10 cellular contexts compared by ENCODE assay signal in genomic region chr1:39786303-39787107, GRCh38. TPM values are rescaled to one million over a fixed set of nuclear protein-coding genes. Genes with fewer than 3 reads are reported as not detected.
DNase-seq lines count a peak whose midpoint lies in the region; ATAC-seq and TF ChIP-seq lines count a peak whose summit lies in the region.
"Not testable (repeated sequence)": the region's sequence is repeated elsewhere in the genome, so short reads cannot be mapped to it uniquely, and the experiment has no call there.
"Had no signal": no experiment of that assay in that cellular context is flagged by ENCODE, and none has a peak within 500 bp of the region (broad histone marks: within the 10 kb centered on the region; RNA-seq: fewer than 3 reads in every experiment).

No MANE protein-coding gene starts in this region.

- peak overlapping the region; percentile 74 for H3K4me2 ChIP-seq in BLaER1

- H3K4me3 Mint-ChIP-seq in T-helper 2 cell treated with Interferon-gamma antibody and Interleukin-4, amounts not matched to agents 5 μg/mL and 100 μg/mL, for 36 hours, result peak overlapping the region; percentile 46
- peak overlapping the region; percentile 43 for H3K4me3 Mint-ChIP-seq in activated T-helper 17 cell treated with anti-CD3 and anti-CD28 coated beads, Interleukin-2, amount 50 U/mL, for 72 hours
- H3K4me3 Mint-ChIP-seq in central memory CD8-positive, alpha-beta T cell, result peak overlapping the region; percentile 64
- peak overlapping the region; percentile 69 to 83 (median 75) for H3K4me3 Mint-ChIP-seq in immature natural killer cell
- peak overlapping the region in 9 of 10 donors; percentile 36 to 78 (median 67) for H3K4me3 Mint-ChIP-seq in naive thymus-derived CD8-positive, alpha-beta T cell
- H3K4me3 Mint-ChIP-seq in stimulated activated effector memory CD8-positive, alpha-beta T cell treated with anti-CD3 and anti-CD28 coated beads, Interleukin-12 subunit alpha, Interleukin-12 subunit beta, amount 100 ng/mL, for 72 hours, result peak overlapping the region; percentile 37

- not testable (repeated sequence) for H3K9me3 ChIP-seq in BLaER1; HEK293 (ENCODE audit: control insufficient read depth, insufficient read depth, low read depth, low read length)

- not testable (repeated sequence) for H3K4me3 ChIP-seq in BLaER1; HEK293 (ENCODE audit: low read depth, low read length)

- not testable (repeated sequence) for TF ChIP-seq CTCF in HEK293 (tag by site-specific recombination; IDR thresholded peaks at IDR 0.05)

- not testable (repeated sequence) for H3K9me3 Mint-ChIP-seq in T-helper 2 cell treated with Interferon-gamma antibody and Interleukin-4, amounts not matched to agents 5 μg/mL and 100 μg/mL, for 36 hours; activated T-helper 17 cell treated with anti-CD3 and anti-CD28 coated beads, Interleukin-2, amount 50 U/mL, for 72 hours; central memory CD8-positive, alpha-beta T cell; immature natural killer cell; naive thymus-derived CD8-positive, alpha-beta T cell; stimulated activated effector memory CD8-positive, alpha-beta T cell treated with anti-CD3 and anti-CD28 coated beads, Interleukin-12 subunit alpha, Interleukin-12 subunit beta, amount 100 ng/mL, for 72 hours

- H3K27ac ChIP-seq in BLaER1, result peak overlapping the region; percentile 51
- H3K27ac ChIP-seq in HEK293 (ENCODE audit: extremely low read depth, low read depth, low read length), result not testable (repeated sequence)

- DNase-seq in T-helper 2 cell treated with Interferon-gamma antibody and Interleukin-4, amounts not matched to agents 5 μg/mL and 100 μg/mL, for 36 hours (ENCODE audit: low spot score); central memory CD8-positive, alpha-beta T cell (ENCODE audit: low spot score in 2 of 2); immature natural killer cell; naive thymus-derived CD8-positive, alpha-beta T cell; stimulated activated effector memory CD8-positive, alpha-beta T cell treated with anti-CD3 and anti-CD28 coated beads, Interleukin-12 subunit alpha, Interleukin-12 subunit beta, amount 100 ng/mL, for 72 hours (ENCODE audit: low spot score in 2 of 2): not testable (repeated sequence)

- H4K20me1 ChIP-seq in BLaER1, result not testable (repeated sequence)

- ATAC-seq in activated T-helper 17 cell treated with anti-CD3 and anti-CD28 coated beads, Interleukin-2, amount 50 U/mL, for 72 hours (replicated peaks); central memory CD8-positive, alpha-beta T cell (replicated peaks; ENCODE audit: extremely low read depth, poor library complexity, severe bottlenecking); naive thymus-derived CD8-positive, alpha-beta T cell; stimulated activated effector memory CD8-positive, alpha-beta T cell treated with anti-CD3 and anti-CD28 coated beads, Interleukin-12 subunit alpha, Interleukin-12 subunit beta, amount 100 ng/mL, for 72 hours: not testable (repeated sequence)

- POLR2A ChIA-PET in HEK293 (lab: Yijun Ruan, JAX); naive thymus-derived CD8-positive, alpha-beta T cell (lab: Charles Lee): not testable (repeated sequence)

- H3K27me3 ChIP-seq in BLaER1, result peaks cover 15% of the 10 kb centered on the region

- H3K4me1 ChIP-seq in BLaER1, result peaks cover 48% of the 10 kb centered on the region
- H3K4me1 ChIP-seq in HEK293 (ENCODE audit: control insufficient read depth, insufficient read depth, low read length), result not testable (repeated sequence)

- not testable (repeated sequence) for H3K27ac Mint-ChIP-seq in T-helper 2 cell treated with Interferon-gamma antibody and Interleukin-4, amounts not matched to agents 5 μg/mL and 100 μg/mL, for 36 hours; activated T-helper 17 cell treated with anti-CD3 and anti-CD28 coated beads, Interleukin-2, amount 50 U/mL, for 72 hours; central memory CD8-positive, alpha-beta T cell (ENCODE audit: low read depth); naive thymus-derived CD8-positive, alpha-beta T cell; stimulated activated effector memory CD8-positive, alpha-beta T cell treated with anti-CD3 and anti-CD28 coated beads, Interleukin-12 subunit alpha, Interleukin-12 subunit beta, amount 100 ng/mL, for 72 hours
- H3K27ac Mint-ChIP-seq in immature natural killer cell, result peak overlapping the region in 2 of 6 donors; percentile 42 to 63

- not testable (repeated sequence) for H3K36me3 Mint-ChIP-seq in T-helper 2 cell treated with Interferon-gamma antibody and Interleukin-4, amounts not matched to agents 5 μg/mL and 100 μg/mL, for 36 hours (ENCODE audit: low read depth); activated T-helper 17 cell treated with anti-CD3 and anti-CD28 coated beads, Interleukin-2, amount 50 U/mL, for 72 hours (ENCODE audit: low read depth); central memory CD8-positive, alpha-beta T cell (ENCODE audit: insufficient read depth); immature natural killer cell; naive thymus-derived CD8-positive, alpha-beta T cell; stimulated activated effector memory CD8-positive, alpha-beta T cell treated with anti-CD3 and anti-CD28 coated beads, Interleukin-12 subunit alpha, Interleukin-12 subunit beta, amount 100 ng/mL, for 72 hours

- not testable (repeated sequence) for H3K36me3 ChIP-seq in BLaER1; HEK293 (ENCODE audit: control insufficient read depth in 2 of 2, insufficient read depth in 1 of 2, low read length in 2 of 2)

- not testable (repeated sequence) for H3K4me1 Mint-ChIP-seq in T-helper 2 cell treated with Interferon-gamma antibody and Interleukin-4, amounts not matched to agents 5 μg/mL and 100 μg/mL, for 36 hours (ENCODE audit: low read depth); activated T-helper 17 cell treated with anti-CD3 and anti-CD28 coated beads, Interleukin-2, amount 50 U/mL, for 72 hours; naive thymus-derived CD8-positive, alpha-beta T cell; stimulated activated effector memory CD8-positive, alpha-beta T cell treated with anti-CD3 and anti-CD28 coated beads, Interleukin-12 subunit alpha, Interleukin-12 subunit beta, amount 100 ng/mL, for 72 hours
- peaks cover 17% of the 10 kb centered on the region for H3K4me1 Mint-ChIP-seq in central memory CD8-positive, alpha-beta T cell
- H3K4me1 Mint-ChIP-seq in immature natural killer cell, result peaks cover 7 to 19% of the 10 kb centered on the region in 2 donors

- peaks cover 28% of the 10 kb centered on the region for H3K27me3 Mint-ChIP-seq in T-helper 2 cell treated with Interferon-gamma antibody and Interleukin-4, amounts not matched to agents 5 μg/mL and 100 μg/mL, for 36 hours (ENCODE audit: low read depth)
- H3K27me3 Mint-ChIP-seq in activated T-helper 17 cell treated with anti-CD3 and anti-CD28 coated beads, Interleukin-2, amount 50 U/mL, for 72 hours, result peaks cover 15% of the 10 kb centered on the region
- not testable (repeated sequence) for H3K27me3 Mint-ChIP-seq in central memory CD8-positive, alpha-beta T cell; immature natural killer cell (ENCODE audit: low read depth in 3 of 3)
- peaks cover 7 to 29% (median 15%) of the 10 kb centered on the region in 5 donors for H3K27me3 Mint-ChIP-seq in naive thymus-derived CD8-positive, alpha-beta T cell

- H3K9ac ChIP-seq in BLaER1, result 0 out of 2 replicates have a peak overlapping the region, but pooled peaks have one; percentile 31

- CTCF ChIA-PET in HEK293 (lab: Yijun Ruan, JAX), result interaction anchor here (2.9 kb wide), 1 partner anchor 13 kb away, joined by 11 read pairs; no protein-coding TSS in a partner anchor

TF ChIP-seq in HEK293, 187 proteins besides CTCF, POLR2A, EP300 and RAD21 (continues in another document):
- TF ChIP-seq KLF1 (tag by site-specific recombination; IDR thresholded peaks at IDR 0.05), result 0 out of 2 replicates have a peak, but pooled peaks have one; percentile 22

RNA-seq across cellular contexts. Expression of gene BMP8B, which starts 2.2 kb away (rescaled TPM):
- under 1 TPM; 0.08 to 0.37 TPM for total RNA-seq in activated T-helper 17 cell treated with anti-CD3 and anti-CD28 coated beads, Interleukin-2, amount 50 U/mL, for 72 hours
- under 1 TPM; 0.09 to 0.31 (median 0.16) TPM for polyA plus RNA-seq in immature natural killer cell
- under 1 TPM; 0.26 to 0.41 TPM for total RNA-seq in naive thymus-derived CD8-positive, alpha-beta T cell
- polyA plus RNA-seq in naive thymus-derived CD8-positive, alpha-beta T cell, result under 1 TPM in 1 of 3 donors, not detected in 2; 0.13 TPM

RNA-seq across cellular contexts. Expression of gene OXCT2, which starts 15.4 kb away (rescaled TPM):
- total RNA-seq in activated T-helper 17 cell treated with anti-CD3 and anti-CD28 coated beads, Interleukin-2, amount 50 U/mL, for 72 hours, result 1 to 10 TPM in 1 of 2 donors, under 1 TPM in 1; 0.69 to 1.1 TPM
- under 1 TPM in 1 of 3 donors, not detected in 2; 0.24 TPM for polyA plus RNA-seq in immature natural killer cell
- not detected for total RNA-seq in naive thymus-derived CD8-positive, alpha-beta T cell
- polyA plus RNA-seq in naive thymus-derived CD8-positive, alpha-beta T cell, result not detected
- total RNA-seq: osteocyte, skeletal muscle tissue had no signal

RNA-seq across cellular contexts. Expression of gene PPIE, which starts 47.8 kb away (rescaled TPM):
- 10 to 100 TPM; 56.0 to 68.7 TPM for total RNA-seq in activated T-helper 17 cell treated with anti-CD3 and anti-CD28 coated beads, Interleukin-2, amount 50 U/mL, for 72 hours
- polyA plus RNA-seq in immature natural killer cell, result 100 to 1,000 TPM in 2 of 3 donors, 10 to 100 TPM in 1; 99.6 to 177 (median 133) TPM
- 10 to 100 TPM; 86.9 to 88.3 TPM for total RNA-seq in naive thymus-derived CD8-positive, alpha-beta T cell
- polyA plus RNA-seq in naive thymus-derived CD8-positive, alpha-beta T cell, result 100 to 1,000 TPM; 101 to 123 (median 102) TPM
